8 cellular contexts compared by ENCODE assay signal in genomic region chr11:72741429-72741833, GRCh38. TPM values are rescaled to one million over a fixed set of nuclear protein-coding genes. Genes with fewer than 3 reads are reported as not detected.
DNase-seq lines count a peak whose midpoint lies in the region; ATAC-seq, FAIRE-seq and TF ChIP-seq lines count a peak whose summit lies in the region.

No MANE protein-coding gene starts in this region.

- peak overlapping the region; percentile 28 to 83; a peak in 3 of 4 replicates for H3K9ac ChIP-seq in K562 (ENCODE audit: insufficient read depth in 1 of 2, low read depth in 2 of 2, low read length in 2 of 2)

- peaks cover 17% of the 10 kb centered on the region for H3K9me1 ChIP-seq in K562 (ENCODE audit: control insufficient read depth, insufficient read depth, low read length)

- peaks cover 95% of the 10 kb centered on the region for H3K79me2 ChIP-seq in K562 (ENCODE audit: control insufficient read depth, insufficient read depth, low read length)

- in situ Hi-C loops in K562 (cut with MboI) = no loop called here

- H3K4me1 ChIP-seq in K562 (replicated peaks in 1 of 2; ENCODE audit: control insufficient read depth in 2 of 2, insufficient read depth in 2 of 2, low read length in 2 of 2) = peaks cover 87 to 95% of the 10 kb centered on the region in 2 experiments

- intact Hi-C loops in K562 (cut with micrococcal nuclease) = loop anchor here (5.0 kb wide), 1 partner anchor 36 kb away; no protein-coding TSS in a partner anchor

- peaks cover 32% of the 10 kb centered on the region; the same call in 2 of the 3 replicates for H3K36me3 ChIP-seq in K562 (ENCODE audit: control insufficient read depth, insufficient read depth, low read length)

- H3K4me2 ChIP-seq in K562 (ENCODE audit: insufficient read depth, low read length) = peak overlapping the region; percentile 27; the same call in 1 of the 2 replicates

- no peak for TF ChIP-seq POLR2A in K562 (conservative IDR thresholded peaks at IDR 0.05)

- peak overlapping the region; percentile 65 for H3K27ac ChIP-seq in K562 (ENCODE audit: extremely low read depth, low read depth, low read length)

- H3K4me3 Mint-ChIP-seq in mesothelial cell of epicardium = no peak overlapping the region

- H3K9me3 Mint-ChIP-seq in mesothelial cell of epicardium = no peaks in the 10 kb centered on the region

- FAIRE-seq in K562 (lab: Jason Lieb, UNC) = peak; percentile 73

- TF ChIP-seq RAD21 in K562 (CRISPR knock-in tag; conservative IDR thresholded peaks at IDR 0.05 in 1 of 2, IDR thresholded peaks at IDR 0.05 in 1 of 2) = peak; percentile 10 to 54; a peak in 2 of 4 replicates

- no peaks in the 10 kb centered on the region for H3K27me3 Mint-ChIP-seq in mesothelial cell of epicardium (ENCODE audit: low read depth)

- no peak overlapping the region for H3K4me3 ChIP-seq in K562

- no TSS peak for BruUV-seq in K562 (replicated peaks; lab: Mats Ljungman, UMichigan)

- POLR2A ChIA-PET in K562 (lab: Yijun Ruan, JAX) = interaction anchor here (1.1 kb wide), 1 partner anchor 12 kb away, joined by 4 read pairs; no protein-coding TSS in a partner anchor

- peaks cover 6% of the 10 kb centered on the region; the same call in 1 of the 2 replicates for H4K20me1 ChIP-seq in K562 (replicated peaks; ENCODE audit: control insufficient read depth, insufficient read depth, low read length)

- peak; percentile 33; the same call in 1 of the 2 replicates for TF ChIP-seq EP300 in K562 (IDR thresholded peaks at IDR 0.05; ENCODE audit: low read length)

- H3K9me3 ChIP-seq in K562 (replicated peaks; ENCODE audit: control insufficient read depth, insufficient read depth, low read depth, low read length) = no peaks in the 10 kb centered on the region

- CTCF ChIA-PET in K562 (lab: Yijun Ruan, JAX; ENCODE audit: low intra/inter-chr PET ratio) = interaction anchor here (0.7 kb wide), 1 partner anchor 52 kb away, joined by 3 read pairs; no protein-coding TSS in a partner anchor

- ATAC-seq in K562 (peak; percentile 70), GM21367 (IDR thresholded peaks at IDR 0.05; ENCODE audit: unreplicated experiment) (no peak)

- TF ChIP-seq CTCF in K562 (IDR thresholded peaks at IDR 0.05 in 2 of 3, conservative IDR thresholded peaks at IDR 0.05 in 1 of 3; ENCODE audit: insufficient read depth in 2 of 3, low read depth in 1 of 3, low read length in 3 of 3) = peak; percentile 25 to 49 (median 36); a peak in 2 of 6 replicates
- no peak for TF ChIP-seq CTCF in mesothelial cell of epicardium (IDR thresholded peaks at IDR 0.05; ENCODE audit: unreplicated experiment)

- no peaks in the 10 kb centered on the region for H3K36me3 Mint-ChIP-seq in mesothelial cell of epicardium

- WGBS in K562 (ENCODE audit: insufficient coverage, low coverage, missing lambda C conversion rate) = 23% methylated on average over 7 of the region's 8 CpGs

- H3K4me1 Mint-ChIP-seq in mesothelial cell of epicardium = peaks cover 36% of the 10 kb centered on the region

- H3K27ac Mint-ChIP-seq in mesothelial cell of epicardium = peak overlapping the region; percentile 66

- H2AFZ ChIP-seq in K562 (ENCODE audit: low read depth, low read length) = no peak overlapping the region

- no peaks in the 10 kb centered on the region for H3K27me3 ChIP-seq in K562 (ENCODE audit: control insufficient read depth in 2 of 2, insufficient read depth in 2 of 2, low read length in 2 of 2)

- DNase-seq in CD1c-positive myeloid dendritic cell (ENCODE audit: extremely low spot score) (peak; percentile 90), KG1 (lab: John Stamatoyannopoulos, UW) (peak; percentile 69), K562 (ENCODE audit: extremely low read depth in 1 of 4, low spot score in 3 of 4) (peak; percentile 63 to 78 (median 72)), mesothelial cell of epicardium (ENCODE audit: low spot score in 2 of 2, unreplicated experiment in 2 of 2) (no peak), NCI-H226 (no peak), GOT3 (lab: John Stamatoyannopoulos, UW) (no peak)
- DNase-seq in stimulated activated CD4-positive, alpha-beta T cell treated with anti-CD3 and anti-CD28 coated beads, Interleukin-4, amount 100 ng/mL, for 1 hour = no peak

TF ChIP-seq in K562, 482 proteins besides CTCF, POLR2A, EP300 and RAD21 (continues in another document):
- TF ChIP-seq ARNT (IDR thresholded peaks at IDR 0.05) (no peak), ZNF766 (CRISPR knock-in tag; conservative IDR thresholded peaks at IDR 0.05) (peak; percentile 34; the same call in 1 of the 2 replicates), PTRF (tag; IDR thresholded peaks at IDR 0.05) (no peak), TRIM24 (IDR thresholded peaks at IDR 0.05) (no peak), NFE2 (IDR thresholded peaks at IDR 0.05; ENCODE audit: low read depth) (peak; percentile 40; the same call in 1 of the 2 replicates), TBL1XR1 (IDR thresholded peaks at IDR 0.05; ENCODE audit: low read length in 2 of 2) (0 out of 4 replicates have a peak, but pooled peaks of 1 of the 2 experiments have one; percentile 11), SRSF7 (optimal IDR thresholded peaks at IDR 0.05; ENCODE audit: low read depth, low read length) (no peak), ZNF431 (CRISPR knock-in tag; IDR thresholded peaks at IDR 0.05) (0 out of 2 replicates have a peak, but pooled peaks have one; percentile 52), SRF (CRISPR knock-in tag; IDR thresholded peaks at IDR 0.05) (0 out of 4 replicates have a peak, but pooled peaks of 1 of the 2 experiments have one; percentile 28), ZBTB17 (CRISPR knock-in tag; IDR thresholded peaks at IDR 0.05) (no peak), SOX6 (IDR thresholded peaks at IDR 0.05) (0 out of 2 replicates have a peak, but pooled peaks have one; percentile 20), L3MBTL2 (IDR thresholded peaks at IDR 0.05) (peak; percentile 75)
- TF ChIP-seq, protein P1, sequence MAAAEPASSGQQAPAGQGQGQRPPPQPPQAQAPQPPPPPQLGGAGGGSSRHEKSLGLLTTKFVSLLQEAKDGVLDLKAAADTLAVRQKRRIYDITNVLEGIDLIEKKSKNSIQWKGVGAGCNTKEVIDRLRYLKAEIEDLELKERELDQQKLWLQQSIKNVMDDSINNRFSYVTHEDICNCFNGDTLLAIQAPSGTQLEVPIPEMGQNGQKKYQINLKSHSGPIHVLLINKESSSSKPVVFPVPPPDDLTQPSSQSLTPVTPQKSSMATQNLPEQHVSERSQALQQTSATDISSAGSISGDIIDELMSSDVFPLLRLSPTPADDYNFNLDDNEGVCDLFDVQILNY (CRISPR knock-in tag; IDR thresholded peaks at IDR 0.05) = no peak
- TF ChIP-seq, protein P2, sequence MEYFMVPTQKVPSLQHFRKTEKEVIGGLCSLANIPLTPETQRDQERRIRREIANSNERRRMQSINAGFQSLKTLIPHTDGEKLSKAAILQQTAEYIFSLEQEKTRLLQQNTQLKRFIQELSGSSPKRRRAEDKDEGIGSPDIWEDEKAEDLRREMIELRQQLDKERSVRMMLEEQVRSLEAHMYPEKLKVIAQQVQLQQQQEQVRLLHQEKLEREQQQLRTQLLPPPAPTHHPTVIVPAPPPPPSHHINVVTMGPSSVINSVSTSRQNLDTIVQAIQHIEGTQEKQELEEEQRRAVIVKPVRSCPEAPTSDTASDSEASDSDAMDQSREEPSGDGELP (CRISPR knock-in tag; IDR thresholded peaks at IDR 0.05; ENCODE audit: borderline replicate concordance) = peak; percentile 64; the same call in 1 of the 2 replicates

RNA-seq across cellular contexts. Expression of gene ARAP1, which starts 10.8 kb away (rescaled TPM):
- total RNA-seq in K562 (2011; cell fraction: chromatin; rRNA removed; ENCODE audit: low replicate concordance) = 154 and 336 TPM in 2 replicates
- total RNA-seq in K562 (2011; cell fraction: nucleolus; rRNA removed) = 191 and 196 TPM in 2 replicates
- 146 and 161 TPM in 2 replicates for total RNA-seq in K562 (2011; cell fraction: nucleoplasm; rRNA removed)
- total RNA-seq in K562 (2014; rRNA removed) = 42.0 and 46.1 TPM in 2 replicates
- total RNA-seq in K562 (2014; rRNA removed; fragmentation: Illumina TruSeq; extraction: Trizol) = 7.4 and 10.6 TPM in 2 replicates
- total RNA-seq in K562 (2015; rRNA removed; fragmentation: Illumina TruSeq; extraction: Trizol) = 24.6 and 26.1 TPM in 2 replicates
- 60.7 and 67.0 TPM in 2 replicates for total RNA-seq in K562 (2021)
- polyA plus RNA-seq in K562 (2011; rRNA removed) = 22.1 and 37.3 TPM in 2 replicates
- polyA plus RNA-seq in K562 (2011; cell fraction: cytosol; rRNA removed) = 24.6 and 28.2 TPM in 2 replicates
- polyA plus RNA-seq in K562 (2011; cell fraction: nucleus; rRNA removed) = 196 and 222 TPM in 2 replicates
- 43.7 and 72.2 TPM in 2 replicates for polyA plus RNA-seq in K562 (2012)
- polyA plus RNA-seq in K562 (2014; fragmentation: Illumina TruSeq; extraction: Trizol) = 24.6 and 31.8 TPM in 2 replicates
- polyA plus RNA-seq in K562 (2014; fragmentation: Nextera tagmentation; extraction: Ambion mirVana) = under 1 TPM; 0.23 to 0.38 TPM
- polyA plus RNA-seq in K562 (2014; rRNA removed) = 34.1 and 38.4 TPM in 2 replicates
- 21.7 and 23.5 TPM in 2 replicates for polyA minus RNA-seq in K562 (2011; rRNA and poly(A)+ RNA removed)
- polyA minus RNA-seq in K562 (2011; cell fraction: cytosol; rRNA and poly(A)+ RNA removed) = 35.0 and 48.2 TPM in 2 replicates
- 50.9 and 51.5 TPM in 2 replicates for polyA minus RNA-seq in K562 (2011; cell fraction: nucleus; rRNA and poly(A)+ RNA removed)
- total RNA-seq in mesothelial cell of epicardium = 154 to 163 TPM (median 155 TPM) in 3 replicates

RNA-seq across cellular contexts. Expression of gene STARD10, which starts 52.4 kb away (rescaled TPM):
- 13.4 and 36.4 TPM in 2 replicates for total RNA-seq in K562 (2011; cell fraction: chromatin; rRNA removed; ENCODE audit: low replicate concordance)
- total RNA-seq in K562 (2011; cell fraction: nucleolus; rRNA removed) = 36.2 and 45.1 TPM in 2 replicates
- total RNA-seq in K562 (2011; cell fraction: nucleoplasm; rRNA removed) = 27.5 and 29.2 TPM in 2 replicates
- 51.1 and 52.9 TPM in 2 replicates for total RNA-seq in K562 (2014; rRNA removed)
- 18.1 and 18.3 TPM in 2 replicates for total RNA-seq in K562 (2014; rRNA removed; fragmentation: Illumina TruSeq; extraction: Trizol)
- 32.3 and 35.3 TPM in 2 replicates for total RNA-seq in K562 (2015; rRNA removed; fragmentation: Illumina TruSeq; extraction: Trizol)
- 31.9 and 37.5 TPM in 2 replicates for total RNA-seq in K562 (2021)
- 33.8 and 53.6 TPM in 2 replicates for polyA plus RNA-seq in K562 (2011; rRNA removed)
- 55.3 and 60.0 TPM in 2 replicates for polyA plus RNA-seq in K562 (2011; cell fraction: cytosol; rRNA removed)
- polyA plus RNA-seq in K562 (2011; cell fraction: nucleus; rRNA removed) = 31.9 and 33.6 TPM in 2 replicates
- polyA plus RNA-seq in K562 (2012) = 40.3 and 41.6 TPM in 2 replicates
- polyA plus RNA-seq in K562 (2014; fragmentation: Illumina TruSeq; extraction: Trizol) = 43.8 and 49.3 TPM in 2 replicates
- under 1 TPM; 0.15 to 0.51 TPM for polyA plus RNA-seq in K562 (2014; fragmentation: Nextera tagmentation; extraction: Ambion mirVana)
- 37.6 and 47.9 TPM in 2 replicates for polyA plus RNA-seq in K562 (2014; rRNA removed)
- 22.8 and 32.2 TPM in 2 replicates for polyA minus RNA-seq in K562 (2011; rRNA and poly(A)+ RNA removed)
- 25.5 and 30.8 TPM in 2 replicates for polyA minus RNA-seq in K562 (2011; cell fraction: cytosol; rRNA and poly(A)+ RNA removed)
- polyA minus RNA-seq in K562 (2011; cell fraction: nucleus; rRNA and poly(A)+ RNA removed) = 7.8 and 15.0 TPM in 2 replicates
- total RNA-seq in mesothelial cell of epicardium = 51.1 to 54.9 TPM (median 54.7 TPM) in 3 replicates

Comparison
In these comparisons a context has a peak if more than half of its experiments do, and no peak if none do; other contexts are left out.
1. DNase-seq: peak in CD1c-positive myeloid dendritic cell (single experiment), KG1 (single experiment) and K562 (4 of 4); none in mesothelial cell of epicardium (0 of 2), NCI-H226 (single experiment), stimulated activated CD4-positive, alpha-beta T cell treated with anti-CD3 and anti-CD28 coated beads, Interleukin-4, amount 100 ng/mL, for 1 hour (single experiment) and GOT3 (single experiment).